Comparison of ENCODE assay signal across 1 cellular context in genomic region chr20:34281177-34281576, GRCh38.
A peak's percentile ranks its signal among the peaks of the same experiment; 100 is the strongest.
TF ChIP-seq lines count a peak whose summit lies in the region.

No MANE protein-coding gene starts in this region.

TF ChIP-seq in H1, 55 proteins besides CTCF, POLR2A, EP300 and RAD21:
- TF ChIP-seq POLR2AphosphoS5 (IDR thresholded peaks at IDR 0.05; ENCODE audit: low read depth, low read length) (0 out of 2 replicates have a peak, but pooled peaks have one; percentile 26), SP4 (IDR thresholded peaks at IDR 0.05; ENCODE audit: low read length) (no peak)
